8 cellular contexts compared by ENCODE assay signal in genomic region chr21:41973861-41974751, GRCh38. TPM values are rescaled to one million over a fixed set of nuclear protein-coding genes. Genes with fewer than 3 reads are reported as not detected.
A peak's percentile ranks its signal among the peaks of the same experiment; 100 is the strongest.
DNase-seq lines count a peak whose midpoint lies in the region; ATAC-seq and TF ChIP-seq lines count a peak whose summit lies in the region.

No MANE protein-coding gene starts in this region.

- H3K36me3 ChIP-seq in BLaER1 (no peaks in the 10 kb centered on the region), ascending aorta (no peaks in the 10 kb centered on the region)

- peaks cover 2% of the 10 kb centered on the region for H3K36me3 Mint-ChIP-seq in activated CD8-positive, alpha-beta memory T cell treated with anti-CD3 and anti-CD28 coated beads, Interleukin-2, amount 10 ng/mL, durations not matched to agents 7 days and 5 days
- peaks cover 3% of the 10 kb centered on the region for H3K36me3 Mint-ChIP-seq in natural killer cell

- DNase-seq in HEK293T (ENCODE audit: extremely low spot score) (peak; percentile 41), islet precursor cell (peak; percentile 59), natural killer cell (no peak), ascending aorta (ENCODE audit: low spot score in 2 of 2) (no peak), activated gamma-delta T cell treated with Interleukin-2 at 50 U/mL for 16 hours (no peak)
- peak; percentile 35 for DNase-seq in activated CD8-positive, alpha-beta memory T cell treated with anti-CD3 and anti-CD28 coated beads, Interleukin-2, amount 10 ng/mL, durations not matched to agents 7 days and 5 days

- no peak overlapping the region for H3K4me3 Mint-ChIP-seq in activated CD8-positive, alpha-beta memory T cell treated with anti-CD3 and anti-CD28 coated beads, Interleukin-2, amount 10 ng/mL, durations not matched to agents 7 days and 5 days
- no peak overlapping the region for H3K4me3 Mint-ChIP-seq in natural killer cell

- H3K9me3 ChIP-seq in BLaER1 (peaks cover 25% of the 10 kb centered on the region), ascending aorta (no peaks in the 10 kb centered on the region)

- no peak overlapping the region for H3K27ac Mint-ChIP-seq in activated CD8-positive, alpha-beta memory T cell treated with anti-CD3 and anti-CD28 coated beads, Interleukin-2, amount 10 ng/mL, durations not matched to agents 7 days and 5 days
- H3K27ac Mint-ChIP-seq in natural killer cell, result no peak overlapping the region

- H3K27ac ChIP-seq in BLaER1, result peak overlapping the region; percentile 75
- no peak overlapping the region for H3K27ac ChIP-seq in ascending aorta

- peaks cover 1% of the 10 kb centered on the region for H3K27me3 Mint-ChIP-seq in activated CD8-positive, alpha-beta memory T cell treated with anti-CD3 and anti-CD28 coated beads, Interleukin-2, amount 10 ng/mL, durations not matched to agents 7 days and 5 days
- H3K27me3 Mint-ChIP-seq in natural killer cell (ENCODE audit: low read depth in 2 of 2), result peaks cover 3 to 5% of the 10 kb centered on the region in 2 donors

- CTCF ChIA-PET in HEK293T (lab: Yijun Ruan, JAX), result interaction anchor here (0.6 to 1.0 kb wide), 3 partner anchors 13 to 142 kb away, joined by 3 read pairs; no protein-coding TSS in a partner anchor
- CTCF ChIA-PET in activated CD8-positive, alpha-beta memory T cell treated with anti-CD3 and anti-CD28 coated beads, Interleukin-2, amount 10 ng/mL, durations not matched to agents 7 days and 5 days (lab: Charles Lee), result interaction anchor here (0.8 kb wide), 1 partner anchor 9 kb away, joined by 3 read pairs; no protein-coding TSS in a partner anchor

- POLR2A ChIA-PET in HEK293T (lab: Yijun Ruan, JAX), result no interaction called here

- no peaks in the 10 kb centered on the region for H4K20me1 ChIP-seq in BLaER1

- peaks cover 2% of the 10 kb centered on the region for H3K4me1 Mint-ChIP-seq in activated CD8-positive, alpha-beta memory T cell treated with anti-CD3 and anti-CD28 coated beads, Interleukin-2, amount 10 ng/mL, durations not matched to agents 7 days and 5 days
- H3K4me1 Mint-ChIP-seq in natural killer cell, result no peaks in the 10 kb centered on the region

- H3K9ac ChIP-seq in BLaER1, result no peak overlapping the region

- no peaks in the 10 kb centered on the region for H3K27me3 ChIP-seq in BLaER1
- H3K27me3 ChIP-seq in ascending aorta, result no peaks in the 10 kb centered on the region

- peaks cover 2% of the 10 kb centered on the region for H3K9me3 Mint-ChIP-seq in activated CD8-positive, alpha-beta memory T cell treated with anti-CD3 and anti-CD28 coated beads, Interleukin-2, amount 10 ng/mL, durations not matched to agents 7 days and 5 days (ENCODE audit: low read depth)
- no peaks in the 10 kb centered on the region for H3K9me3 Mint-ChIP-seq in natural killer cell

- TF ChIP-seq CTCF in natural killer cell (IDR thresholded peaks at IDR 0.05) (no peak), ascending aorta (IDR thresholded peaks at IDR 0.05) (peak in 1 of 3 experiments; percentile 7)

- H3K4me1 ChIP-seq in BLaER1, result peaks cover 29% of the 10 kb centered on the region
- no peaks in the 10 kb centered on the region for H3K4me1 ChIP-seq in ascending aorta

- intact Hi-C loops in natural killer cell (cut with micrococcal nuclease) (no loop called here), ascending aorta (cut with DNase I) (no loop called here)

- ATAC-seq in activated CD8-positive, alpha-beta memory T cell treated with anti-CD3 and anti-CD28 coated beads, Interleukin-2, amount 10 ng/mL, durations not matched to agents 7 days and 5 days, result no peak
- ATAC-seq in HG03108 (IDR thresholded peaks at IDR 0.05; ENCODE audit: unreplicated experiment), result no peak
- ATAC-seq in natural killer cell, result no peak

- H3K4me3 ChIP-seq in BLaER1, result peak overlapping the region; percentile 26; the same call in 1 of the 2 replicates
- no peak overlapping the region for H3K4me3 ChIP-seq in ascending aorta

- H3K4me2 ChIP-seq in BLaER1, result peak overlapping the region; percentile 72

TF ChIP-seq in HEK293T, 16 proteins besides CTCF, POLR2A, EP300 and RAD21:
- TF ChIP-seq ARNT (IDR thresholded peaks at IDR 0.05), result no peak
- no peak for TF ChIP-seq CTBP1 (IDR thresholded peaks at IDR 0.05; ENCODE audit: borderline replicate concordance)
TF ChIP-seq in HEK293T: peak in this region for 0.

RNA-seq across cellular contexts. Expression of gene C2CD2, which starts 20.3 kb away (rescaled TPM):
- 10 to 100 TPM in 1 of 2 experiments, 1 to 10 TPM in 1; 6.4 to 10.7 TPM for total RNA-seq in activated CD8-positive, alpha-beta memory T cell treated with anti-CD3 and anti-CD28 coated beads, Interleukin-2, amount 10 ng/mL, durations not matched to agents 7 days and 5 days
- total RNA-seq in natural killer cell, result 10 to 100 TPM in 1 of 3 donors, 1 to 10 TPM in 2; 2.1 to 10.1 (median 8.9) TPM
- total RNA-seq in ascending aorta, result 45.0 TPM

RNA-seq across cellular contexts. Expression of gene ZBTB21, which starts 36.1 kb away (rescaled TPM):
- total RNA-seq in activated CD8-positive, alpha-beta memory T cell treated with anti-CD3 and anti-CD28 coated beads, Interleukin-2, amount 10 ng/mL, durations not matched to agents 7 days and 5 days, result 10 to 100 TPM; 14.2 to 16.3 TPM
- 100 to 1,000 TPM in 2 of 3 donors, 10 to 100 TPM in 1; 78.2 to 113 (median 100) TPM for total RNA-seq in natural killer cell
- 11.1 TPM for total RNA-seq in ascending aorta

Comparison
In these comparisons a context has a peak if more than half of its experiments do, and no peak if none do; other contexts are left out.
1. DNase-seq: peak in HEK293T (single experiment), activated CD8-positive, alpha-beta memory T cell treated with anti-CD3 and anti-CD28 coated beads, Interleukin-2, amount 10 ng/mL, durations not matched to agents 7 days and 5 days (single experiment) and islet precursor cell (single experiment); none in natural killer cell (single experiment), ascending aorta (0 of 2) and activated gamma-delta T cell treated with Interleukin-2 at 50 U/mL for 16 hours (single experiment).